Comparison of ENCODE assay signal across 10 cellular contexts in genomic region chr17:68972119-68972704, GRCh38. TPM values are rescaled to one million over a fixed set of nuclear protein-coding genes. Genes with fewer than 3 reads are reported as not detected.
DNase-seq lines count a peak whose midpoint lies in the region; ATAC-seq, FAIRE-seq and TF ChIP-seq lines count a peak whose summit lies in the region.
"Had no signal": no experiment of that assay in that cellular context is flagged by ENCODE, and none has a peak within 500 bp of the region (broad histone marks: within the 10 kb centered on the region; RNA-seq: fewer than 3 reads in every experiment).

No MANE protein-coding gene starts in this region.

- H3K9me1 ChIP-seq in K562 (ENCODE audit: control insufficient read depth, insufficient read depth, low read length) (no peaks in the 10 kb centered on the region), keratinocyte (ENCODE audit: control insufficient read depth, extremely low read depth, insufficient read depth, low read length) (no peaks in the 10 kb centered on the region)

- POLR2A ChIA-PET in K562 (lab: Yijun Ruan, JAX): no interaction called here
- POLR2A ChIA-PET in naive thymus-derived CD8-positive, alpha-beta T cell (lab: Charles Lee): no interaction called here

- no peaks in the 10 kb centered on the region for H3K79me2 ChIP-seq in K562 (ENCODE audit: control insufficient read depth, insufficient read depth, low read length)
- H3K79me2 ChIP-seq in keratinocyte (ENCODE audit: control insufficient read depth, insufficient read depth, low read length): no peaks in the 10 kb centered on the region

- no TSS peak for BruUV-seq in K562 (replicated peaks; lab: Mats Ljungman, UMichigan)

- peak; percentile 69 for FAIRE-seq in K562 (lab: Jason Lieb, UNC)
- no peak for FAIRE-seq in keratinocyte (lab: Jason Lieb, UNC)
- FAIRE-seq in small intestine (lab: Jason Lieb, UNC): no peak

- peaks cover 0 to 11% (median 3%) of the 10 kb centered on the region in 9 donors for H3K9me3 Mint-ChIP-seq in naive thymus-derived CD8-positive, alpha-beta T cell

- peak; percentile 72 for ATAC-seq in K562
- ATAC-seq in naive thymus-derived CD8-positive, alpha-beta T cell: no peak

- H2AFZ ChIP-seq in K562 (ENCODE audit: low read depth, low read length) (no peak overlapping the region), keratinocyte (ENCODE audit: control insufficient read depth, low read length) (no peak overlapping the region)

- H3K27me3 ChIP-seq in K562 (ENCODE audit: control insufficient read depth in 2 of 2, insufficient read depth in 2 of 2, low read length in 2 of 2) (no peaks in the 10 kb centered on the region), keratinocyte (ENCODE audit: control insufficient read depth, extremely low read depth, insufficient read depth, low read length) (no peaks in the 10 kb centered on the region), small intestine (ENCODE audit: control insufficient read depth in 2 of 2, insufficient read depth in 2 of 2, low read length in 2 of 2) (no peaks in the 10 kb centered on the region)

- intact Hi-C loops in K562 (cut with micrococcal nuclease): loop anchor here (1.0 to 5.0 kb wide), 4 partner anchors 87 to 265 kb away; no protein-coding TSS in a partner anchor
- intact Hi-C loops in lower leg skin (cut with DNase I; ENCODE audit: low total_unique reads): loop anchor here (10.0 kb wide), 1 partner anchor 197 kb away; no protein-coding TSS in a partner anchor

- no peak overlapping the region for H3K4me3 Mint-ChIP-seq in naive thymus-derived CD8-positive, alpha-beta T cell
- H3K4me3 Mint-ChIP-seq: dendritic cell treated with granulocyte-macrophage colony-stimulating factor and Interleukin-4, amounts not matched to agents 40 ng/mL and 50 ng/mL, for 4 days had no signal

- dilution Hi-C loops in keratinocyte (cut with MboI; ENCODE audit: extremely low pct_ligation_motif_present, low sequenced_read_pairs): no loop called here

- H3K4me1 ChIP-seq in K562 (replicated peaks in 1 of 2; ENCODE audit: control insufficient read depth in 2 of 2, insufficient read depth in 2 of 2, low read length in 2 of 2) (peaks cover 0 to 4% of the 10 kb centered on the region in 2 experiments; a peak in 1 of 5 replicates), keratinocyte (ENCODE audit: control insufficient read depth, extremely low read depth, insufficient read depth, low read length) (no peaks in the 10 kb centered on the region), small intestine (ENCODE audit: control insufficient read depth in 2 of 2, insufficient read depth in 1 of 2, low read depth in 1 of 2, low read length in 1 of 2) (no peaks in the 10 kb centered on the region)
- H3K4me1 ChIP-seq: HAP-1 had no signal

- no peaks in the 10 kb centered on the region for H3K36me3 ChIP-seq in K562 (ENCODE audit: control insufficient read depth, insufficient read depth, low read length)
- H3K36me3 ChIP-seq in keratinocyte (ENCODE audit: control insufficient read depth in 2 of 2, extremely low read depth in 1 of 2, insufficient read depth in 2 of 2, low read length in 2 of 2): no peaks in the 10 kb centered on the region
- no peaks in the 10 kb centered on the region for H3K36me3 ChIP-seq in small intestine (ENCODE audit: control insufficient read depth in 2 of 2, insufficient read depth in 2 of 2, low read length in 2 of 2)
- H3K36me3 ChIP-seq: HAP-1 had no signal

- DNase-seq in AG20443 (ENCODE audit: low spot score) (peak; percentile 59), HT1080 (ENCODE audit: low read depth) (peak; percentile 3), K562 (ENCODE audit: extremely low read depth in 1 of 4, low spot score in 3 of 4) (peak in 2 of 4 experiments; percentile 48 to 49), keratinocyte (ENCODE audit: low read depth, low spot score) (no peak), small intestine (no peak), lower leg skin (ENCODE audit: low spot score in 2 of 2) (no peak)
- no peak for DNase-seq in naive thymus-derived CD8-positive, alpha-beta T cell
- DNase-seq in activated CD8-positive, alpha-beta memory T cell treated with anti-CD3 and anti-CD28 coated beads, Interleukin-2, amount 50 U/mL, for 48 hours: no peak

- no peaks in the 10 kb centered on the region for H3K9me3 ChIP-seq in K562 (replicated peaks; ENCODE audit: control insufficient read depth, insufficient read depth, low read depth, low read length)
- no peaks in the 10 kb centered on the region for H3K9me3 ChIP-seq in keratinocyte (ENCODE audit: control insufficient read depth, low read depth, low read length)
- H3K9me3 ChIP-seq in small intestine (ENCODE audit: control insufficient read depth, low read depth): no peaks in the 10 kb centered on the region
- H3K9me3 ChIP-seq: HAP-1 had no signal

- TF ChIP-seq EP300 in K562 (IDR thresholded peaks at IDR 0.05; ENCODE audit: low read length): no peak

- H3K4me3 ChIP-seq in K562: no peak overlapping the region
- no peak overlapping the region for H3K4me3 ChIP-seq in keratinocyte (ENCODE audit: control insufficient read depth in 2 of 3, extremely low read depth in 1 of 3, insufficient read depth in 2 of 3, low read depth in 1 of 3, low read length in 3 of 3)
- H3K4me3 ChIP-seq in small intestine (ENCODE audit: low read depth in 1 of 2, low read length in 2 of 2): no peak overlapping the region
- no peak overlapping the region for H3K4me3 ChIP-seq in lower leg skin (ENCODE audit: low read depth, poor library complexity, severe bottlenecking)
- H3K4me3 ChIP-seq: HAP-1 had no signal

- H3K9ac ChIP-seq in K562 (ENCODE audit: insufficient read depth in 1 of 2, low read depth in 2 of 2, low read length in 2 of 2): no peak overlapping the region
- H3K9ac ChIP-seq in keratinocyte (ENCODE audit: control insufficient read depth, extremely low read depth, insufficient read depth, low read length): no peak overlapping the region

- H3K27ac Mint-ChIP-seq in naive thymus-derived CD8-positive, alpha-beta T cell: no peak overlapping the region

- H3K27ac ChIP-seq in K562 (ENCODE audit: extremely low read depth, low read depth, low read length) (no peak overlapping the region), keratinocyte (ENCODE audit: control insufficient read depth, insufficient read depth, low read length) (no peak overlapping the region), small intestine (ENCODE audit: low read depth in 1 of 2, low read length in 1 of 2) (no peak overlapping the region)

- 36% methylated on average over 4 of the region's 4 CpGs for WGBS in K562 (ENCODE audit: insufficient coverage, low coverage, missing lambda C conversion rate)
- 52 to 58% (median 57%) methylated on average over 4 of the region's 4 CpGs for WGBS in small intestine, 3 donors
- WGBS in lower leg skin, 2 donors: 49 to 53% methylated on average over 4 of the region's 4 CpGs

- in situ Hi-C loops in K562 (cut with MboI): loop anchor here (25.0 kb wide), 1 partner anchor 265 kb away; the partner anchor contains the start of gene ABCA10

- TF ChIP-seq RAD21 in K562 (CRISPR knock-in tag; conservative IDR thresholded peaks at IDR 0.05 in 1 of 2, IDR thresholded peaks at IDR 0.05 in 1 of 2): peak; percentile 52 to 74

- peak; percentile 57 to 72 (median 59) for TF ChIP-seq CTCF in K562 (IDR thresholded peaks at IDR 0.05 in 2 of 3, conservative IDR thresholded peaks at IDR 0.05 in 1 of 3; ENCODE audit: insufficient read depth in 2 of 3, low read depth in 1 of 3, low read length in 3 of 3)
- peak; percentile 40 to 54 (median 50) for TF ChIP-seq CTCF in keratinocyte (optimal IDR thresholded peaks at IDR 0.05 in 1 of 3, IDR thresholded peaks at IDR 0.05 in 1 of 3, conservative IDR thresholded peaks at IDR 0.05 in 1 of 3; ENCODE audit: extremely low read depth in 1 of 3, insufficient read depth in 2 of 3, low read length in 3 of 3)
- no peak for TF ChIP-seq CTCF in lower leg skin (IDR thresholded peaks at IDR 0.05)

- H3K36me3 Mint-ChIP-seq in naive thymus-derived CD8-positive, alpha-beta T cell: peaks cover 0 to 6% (median 0%) of the 10 kb centered on the region in 3 donors

- H3K4me2 ChIP-seq in K562 (ENCODE audit: insufficient read depth, low read length) (no peak overlapping the region), keratinocyte (ENCODE audit: control insufficient read depth, extremely low read depth, insufficient read depth, low read depth, low read length) (no peak overlapping the region)

- peaks cover 0 to 6% (median 3%) of the 10 kb centered on the region in 5 donors for H3K27me3 Mint-ChIP-seq in naive thymus-derived CD8-positive, alpha-beta T cell

- TF ChIP-seq POLR2A in K562 (conservative IDR thresholded peaks at IDR 0.05) (no peak), lower leg skin (IDR thresholded peaks at IDR 0.05) (no peak)

- H4K20me1 ChIP-seq in K562 (replicated peaks; ENCODE audit: control insufficient read depth, insufficient read depth, low read length) (no peaks in the 10 kb centered on the region), keratinocyte (ENCODE audit: control insufficient read depth, extremely low read depth, insufficient read depth, low read length) (no peaks in the 10 kb centered on the region)

- H3K4me1 Mint-ChIP-seq in naive thymus-derived CD8-positive, alpha-beta T cell: peaks cover 0 to 2% (median 0%) of the 10 kb centered on the region in 4 donors

- CTCF ChIA-PET in K562 (lab: Yijun Ruan, JAX; ENCODE audit: low intra/inter-chr PET ratio): interaction anchor here (0.5 to 0.8 kb wide), 2 partner anchors 194 to 1137 kb away, joined by 3 to 4 read pairs; no protein-coding TSS in a partner anchor

RNA-seq across cellular contexts. Expression of gene ABCA8, which starts 17.0 kb away (rescaled TPM):
- total RNA-seq in HT1080 (2014; rRNA removed; shearing (Covaris generic)): not detected in 2 replicates
- 0.09 TPM in 1 of 2 replicates, not detected in the other for polyA plus RNA-seq in HT1080 (2015; cell fraction: cytosol; rRNA removed)
- 0.10 and 0.11 TPM in 2 replicates for polyA plus RNA-seq in HT1080 (2015; cell fraction: nucleus; rRNA removed)
- 12.6 and 57.0 TPM in 2 replicates for total RNA-seq in K562 (2011; cell fraction: chromatin; rRNA removed; ENCODE audit: low replicate concordance)
- total RNA-seq in K562 (2011; cell fraction: nucleolus; rRNA removed): 4.8 and 12.1 TPM in 2 replicates
- 17.3 and 21.3 TPM in 2 replicates for total RNA-seq in K562 (2011; cell fraction: nucleoplasm; rRNA removed)
- 7.2 and 12.9 TPM in 2 replicates for total RNA-seq in K562 (2014; rRNA removed)
- 12.7 and 15.1 TPM in 2 replicates for total RNA-seq in K562 (2014; rRNA removed; fragmentation: Illumina TruSeq; extraction: Trizol)
- total RNA-seq in K562 (2015; rRNA removed; fragmentation: Illumina TruSeq; extraction: Trizol): 13.2 and 13.9 TPM in 2 replicates
- 8.5 and 10.4 TPM in 2 replicates for total RNA-seq in K562 (2021)
- polyA plus RNA-seq in K562 (2011; rRNA removed): 1.4 and 2.6 TPM in 2 replicates
- 0.30 and 0.49 TPM in 2 replicates for polyA plus RNA-seq in K562 (2011; cell fraction: cytosol; rRNA removed)
- polyA plus RNA-seq in K562 (2011; cell fraction: nucleus; rRNA removed): 3.6 and 4.9 TPM in 2 replicates
- polyA plus RNA-seq in K562 (2012): 7.2 and 14.0 TPM in 2 replicates
- polyA plus RNA-seq in K562 (2014; fragmentation: Illumina TruSeq; extraction: Trizol): 11.6 and 12.9 TPM in 2 replicates
- polyA plus RNA-seq in K562 (2014; fragmentation: Nextera tagmentation; extraction: Ambion mirVana): 1 to 10 TPM; 1.8 to 2.2 TPM
- 12.0 and 13.1 TPM in 2 replicates for polyA plus RNA-seq in K562 (2014; rRNA removed)
- polyA minus RNA-seq in K562 (2011; rRNA and poly(A)+ RNA removed): 4.1 and 5.4 TPM in 2 replicates
- polyA minus RNA-seq in K562 (2011; cell fraction: cytosol; rRNA and poly(A)+ RNA removed): 0.27 and 0.95 TPM in 2 replicates
- polyA minus RNA-seq in K562 (2011; cell fraction: nucleus; rRNA and poly(A)+ RNA removed): 3.6 and 4.7 TPM in 2 replicates
- 0.01 to 0.05 TPM in 2 of 3 replicates, not detected in the other for polyA plus RNA-seq in keratinocyte
- polyA plus RNA-seq in keratinocyte (2011; ENCODE audit: low read depth): not detected
- not detected in 2 replicates for polyA plus RNA-seq in keratinocyte (2011; cell fraction: cytosol; rRNA removed)
- polyA plus RNA-seq in keratinocyte (2011; cell fraction: nucleus; rRNA removed): 0.09 and 0.11 TPM in 2 replicates
- polyA plus RNA-seq in keratinocyte (2012; ENCODE audit: low replicate concordance): not detected in 2 replicates
- not detected in 3 replicates for polyA minus RNA-seq in keratinocyte
- not detected for polyA minus RNA-seq in keratinocyte (2011; cell fraction: cytosol; rRNA and poly(A)+ RNA removed)
- 0.23 TPM in 1 of 2 replicates, not detected in the other for polyA minus RNA-seq in keratinocyte (2011; cell fraction: nucleus; rRNA and poly(A)+ RNA removed)
- 1 to 10 TPM in 2 of 3 donors, not detected in 1; 1.9 to 7.7 TPM for polyA plus RNA-seq in small intestine
- not detected for total RNA-seq in naive thymus-derived CD8-positive, alpha-beta T cell
- not detected for polyA plus RNA-seq in naive thymus-derived CD8-positive, alpha-beta T cell
- total RNA-seq in lower leg skin: 10 to 100 TPM in 3 of 4 donors, 1 to 10 TPM in 1; 6.1 to 17.9 (median 13.9) TPM

Comparison
In these comparisons a context has a peak if more than half of its experiments do, and no peak if none do; other contexts are left out.
1. DNase-seq: peak in AG20443 (single experiment) and HT1080 (single experiment); none in keratinocyte (single experiment), small intestine (single experiment), naive thymus-derived CD8-positive, alpha-beta T cell (0 of 10), lower leg skin (0 of 2) and activated CD8-positive, alpha-beta memory T cell treated with anti-CD3 and anti-CD28 coated beads, Interleukin-2, amount 50 U/mL, for 48 hours (single experiment).
2. CTCF ChIP-seq: peak in K562 (3 of 3) and keratinocyte (3 of 3); none in lower leg skin (0 of 3).